ENCODE assay signal across 18 cellular contexts in genomic region chr11:132234878-132235277, GRCh38.
DNase-seq lines count a peak whose midpoint lies in the region; ATAC-seq and TF ChIP-seq lines count a peak whose summit lies in the region.
"Had no signal": no experiment of that assay in that cellular context is flagged by ENCODE, and none has a peak within 500 bp of the region (broad histone marks: within the 10 kb centered on the region; RNA-seq: fewer than 3 reads in every experiment).

No MANE protein-coding gene starts in this region.

- ATAC-seq in HG03159 (IDR thresholded peaks at IDR 0.05; ENCODE audit: unreplicated experiment) (no peak), Right ventricle myocardium superior (ENCODE audit: poor library complexity) (no peak), GM21390 (IDR thresholded peaks at IDR 0.05; ENCODE audit: unreplicated experiment) (no peak)

- no peaks in the 10 kb centered on the region for H3K27me3 ChIP-seq in kidney epithelial cell (ENCODE audit: control insufficient read depth, insufficient read depth, low read length)
- H3K27me3 ChIP-seq: BE2C, esophagus squamous epithelium, sigmoid colon had no signal

- DNase-seq in AG08395 (ENCODE audit: low spot score) (peak; percentile 82), GM04504 (ENCODE audit: low read depth) (peak; percentile 40), astrocyte of the spinal cord (ENCODE audit: low read depth, low spot score) (peak; percentile 84), kidney epithelial cell (ENCODE audit: low read depth) (peak; percentile 29), Right ventricle myocardium superior (no peak), NCI-H526 (lab: John Stamatoyannopoulos, UW) (no peak)
- DNase-seq: activated CD4-positive, alpha-beta memory T cell treated with anti-CD3 and anti-CD28 coated beads for 36 hours; BE2C; cortex of kidney; esophagus squamous epithelium; NCI-H1092; sigmoid colon; trophoblast cell had no signal

- H3K4me3 ChIP-seq in astrocyte of the spinal cord (ENCODE audit: low read depth, low read length) = no peak overlapping the region
- H3K4me3 ChIP-seq in kidney epithelial cell (ENCODE audit: low read depth, low read length) = no peak overlapping the region
- H3K4me3 ChIP-seq: esophagus squamous epithelium, HAP-1, lung, sigmoid colon, SK-N-MC had no signal

- intact Hi-C loops in Right ventricle myocardium superior (cut with DNase I) = no loop called here

- TF ChIP-seq CTCF in astrocyte of the spinal cord (IDR thresholded peaks at IDR 0.05; ENCODE audit: low read depth, low read length) (no peak), kidney epithelial cell (IDR thresholded peaks at IDR 0.05; ENCODE audit: insufficient read depth, low read length, poor library complexity, severe bottlenecking) (no peak)

- in situ Hi-C loops in astrocyte of the spinal cord (cut with HindIII; ENCODE audit: low sequenced_read_pairs) = no loop called here

- no peaks in the 10 kb centered on the region for H3K36me3 ChIP-seq in kidney epithelial cell (ENCODE audit: control insufficient read depth, insufficient read depth, low read length)
- H3K36me3 ChIP-seq: BE2C, esophagus squamous epithelium, HAP-1, sigmoid colon had no signal

Comparison
In these comparisons a context has a peak if more than half of its experiments do, and no peak if none do; other contexts are left out.
1. DNase-seq: peak in AG08395 (single experiment), GM04504 (single experiment), astrocyte of the spinal cord (single experiment) and kidney epithelial cell (single experiment); none in Right ventricle myocardium superior (single experiment) and NCI-H526 (0 of 2).